Comparison of ENCODE assay signal across 2 cellular contexts in the genomic region with DNA sequence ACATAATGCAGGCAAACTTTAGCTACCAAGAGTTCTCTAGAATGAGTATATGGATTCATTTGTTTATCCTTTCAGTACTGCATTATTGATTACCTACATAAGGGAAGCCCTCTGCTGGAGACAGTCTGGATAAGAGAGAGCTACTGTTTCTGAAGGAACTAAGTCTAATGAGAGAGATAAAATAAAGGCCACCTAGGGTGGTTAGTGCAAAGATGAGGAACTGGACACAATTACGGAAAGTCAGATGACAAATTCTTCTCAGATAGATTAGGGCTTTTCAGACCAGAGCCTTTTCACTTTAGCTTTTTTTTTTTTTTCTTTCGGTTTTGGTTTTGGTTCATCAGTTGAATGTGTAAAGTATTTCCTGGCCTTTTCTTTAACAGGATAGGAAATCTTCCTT.
TF ChIP-seq lines count a peak whose summit lies in the region.

No MANE protein-coding gene starts in this region.

TF ChIP-seq in SK-N-SH treated with all-trans-retinoic acid at 6 μM for 48 hours, 23 proteins besides CTCF, POLR2A, EP300 and RAD21 (continued from another document):
- TF ChIP-seq, protein P1, sequence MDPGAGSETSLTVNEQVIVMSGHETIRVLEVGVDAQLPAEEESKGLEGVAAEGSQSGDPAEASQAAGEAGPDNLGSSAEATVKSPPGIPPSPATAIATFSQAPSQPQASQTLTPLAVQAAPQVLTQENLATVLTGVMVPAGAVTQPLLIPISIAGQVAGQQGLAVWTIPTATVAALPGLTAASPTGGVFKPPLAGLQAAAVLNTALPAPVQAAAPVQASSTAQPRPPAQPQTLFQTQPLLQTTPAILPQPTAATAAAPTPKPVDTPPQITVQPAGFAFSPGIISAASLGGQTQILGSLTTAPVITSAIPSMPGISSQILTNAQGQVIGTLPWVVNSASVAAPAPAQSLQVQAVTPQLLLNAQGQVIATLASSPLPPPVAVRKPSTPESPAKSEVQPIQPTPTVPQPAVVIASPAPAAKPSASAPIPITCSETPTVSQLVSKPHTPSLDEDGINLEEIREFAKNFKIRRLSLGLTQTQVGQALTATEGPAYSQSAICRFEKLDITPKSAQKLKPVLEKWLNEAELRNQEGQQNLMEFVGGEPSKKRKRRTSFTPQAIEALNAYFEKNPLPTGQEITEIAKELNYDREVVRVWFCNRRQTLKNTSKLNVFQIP (CRISPR knock-in tag; IDR thresholded peaks at IDR 0.05; ENCODE audit: borderline replicate concordance, low read depth) = no peak
- TF ChIP-seq PATZ1 (CRISPR knock-in tag; IDR thresholded peaks at IDR 0.05; ENCODE audit: borderline replicate concordance) (no peak), GLIS3 (CRISPR knock-in tag; IDR thresholded peaks at IDR 0.05) (no peak), OSR1 (CRISPR knock-in tag; IDR thresholded peaks at IDR 0.05) (no peak), PPARA (CRISPR knock-in tag; IDR thresholded peaks at IDR 0.05; ENCODE audit: borderline replicate concordance) (no peak)

TF ChIP-seq in SK-N-SH, 30 proteins besides CTCF, POLR2A, EP300 and RAD21 (continued from another document):
- TF ChIP-seq REST (IDR thresholded peaks at IDR 0.05; ENCODE audit: low read depth, low read length) (no peak), NRF1 (IDR thresholded peaks at IDR 0.05; ENCODE audit: low read depth, low read length) (no peak), MXI1 (IDR thresholded peaks at IDR 0.05; ENCODE audit: low read depth, low read length) (no peak), YY1 (IDR thresholded peaks at IDR 0.05; ENCODE audit: low read depth) (no peak), JUND (IDR thresholded peaks at IDR 0.05) (no peak), TCF12 (IDR thresholded peaks at IDR 0.05) (no peak), TEAD4 (IDR thresholded peaks at IDR 0.05; ENCODE audit: borderline replicate concordance, insufficient read depth) (no peak), IRF3 (IDR thresholded peaks at IDR 0.05; ENCODE audit: low read depth, low read length) (no peak), SMC3 (IDR thresholded peaks at IDR 0.05; ENCODE audit: low read depth, low read length) (no peak), TAF1 (IDR thresholded peaks at IDR 0.05; ENCODE audit: borderline replicate concordance, low read depth, low read length) (no peak), FOXM1 (IDR thresholded peaks at IDR 0.05; ENCODE audit: low read depth) (no peak), GATA2 (CRISPR knock-in tag; IDR thresholded peaks at IDR 0.05) (no peak), USF2 (IDR thresholded peaks at IDR 0.05; ENCODE audit: borderline replicate concordance, low read depth, low read length) (no peak), SIN3A (IDR thresholded peaks at IDR 0.05; ENCODE audit: borderline replicate concordance, low read depth, low read length) (no peak)
- TF ChIP-seq, protein P2, sequence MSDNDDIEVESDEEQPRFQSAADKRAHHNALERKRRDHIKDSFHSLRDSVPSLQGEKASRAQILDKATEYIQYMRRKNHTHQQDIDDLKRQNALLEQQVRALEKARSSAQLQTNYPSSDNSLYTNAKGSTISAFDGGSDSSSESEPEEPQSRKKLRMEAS (IDR thresholded peaks at IDR 0.05; ENCODE audit: low read depth) = no peak
